ENCODE assay signal across 12 cellular contexts in the genomic region with DNA sequence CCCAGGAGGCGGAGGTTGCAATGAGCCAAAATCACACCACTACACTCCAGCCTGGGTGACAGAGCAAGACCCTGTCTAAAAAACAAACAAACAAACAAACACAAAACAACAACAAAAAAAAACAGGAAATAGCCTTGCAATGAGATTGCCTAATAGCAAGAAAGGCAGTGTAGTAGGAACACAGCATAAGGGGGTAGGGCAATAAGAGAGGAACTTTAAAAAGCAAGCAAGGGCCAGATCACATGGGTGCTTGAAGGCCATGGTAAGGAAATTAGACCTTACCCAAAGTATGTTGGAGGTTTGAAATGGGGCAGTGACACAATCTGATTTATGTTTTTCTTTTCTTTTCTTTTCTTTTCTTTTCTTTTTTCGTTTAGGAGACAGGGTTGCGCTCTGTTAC. TPM values are rescaled to one million over a fixed set of nuclear protein-coding genes. Genes with fewer than 3 reads are reported as not detected.
"Had no signal": no experiment of that assay in that cellular context is flagged by ENCODE, and none has a peak within 500 bp of the region (broad histone marks: within the 10 kb centered on the region; RNA-seq: fewer than 3 reads in every experiment).

No MANE protein-coding gene starts in this region.

- H3K27ac Mint-ChIP-seq: activated CD4-positive, alpha-beta memory T cell treated with anti-CD3 and anti-CD28 coated beads for 36 hours; activated CD4-positive, alpha-beta T cell treated with anti-CD3 and anti-CD28 coated beads for 36 hours; activated CD8-positive, alpha-beta memory T cell treated with anti-CD3 and anti-CD28 coated beads, Interleukin-2, amount 10 ng/mL, durations not matched to agents 7 days and 5 days; activated T-cell treated with anti-CD3 and anti-CD28 coated beads, Interleukin-2, amount 50 U/mL, for 24 hours; stimulated activated naive B cell treated with anti-CD40 and anti-IgM and Interleukin-4, amounts not matched to agents 10 μg/mL and 1 μg/mL and 100 μg/mL, for 72 hours; T-helper 17 cell had no signal

- H3K36me3 Mint-ChIP-seq: activated CD4-positive, alpha-beta memory T cell treated with anti-CD3 and anti-CD28 coated beads for 36 hours; activated CD8-positive, alpha-beta memory T cell treated with anti-CD3 and anti-CD28 coated beads, Interleukin-2, amount 10 ng/mL, durations not matched to agents 7 days and 5 days; stimulated activated naive B cell treated with anti-CD40 and anti-IgM and Interleukin-4, amounts not matched to agents 10 μg/mL and 1 μg/mL and 100 μg/mL, for 72 hours had no signal

- DNase-seq: activated CD4-positive, alpha-beta T cell treated with anti-CD3 and anti-CD28 coated beads for 36 hours; activated CD8-positive, alpha-beta memory T cell treated with anti-CD3 and anti-CD28 coated beads, Interleukin-2, amount 10 ng/mL, durations not matched to agents 7 days and 5 days; activated effector memory CD4-positive, alpha-beta T cell treated with Interleukin-2 at 50 U/mL for 16 hours; activated naive CD4-positive, alpha-beta T cell treated with anti-CD3 and anti-CD28 coated beads, Interleukin-2, amount 50 U/mL, for 16 hours; activated T-cell treated with anti-CD3 and anti-CD28 coated beads, Interleukin-2, amount 50 U/mL, for 24 hours; left ventricle myocardium superior; nephron progenitor cell; stimulated activated CD4-positive, alpha-beta T cell treated with anti-CD3 and anti-CD28 coated beads, Interleukin-4, amount 100 ng/mL, for 1 hour; stimulated activated naive B cell treated with anti-CD40 and anti-IgM and Interleukin-4, amounts not matched to agents 10 μg/mL and 1 μg/mL and 100 μg/mL, for 72 hours; T-helper 17 cell; uterus had no signal

- H3K27me3 Mint-ChIP-seq: T-helper 17 cell had no signal

- H3K9me3 Mint-ChIP-seq: activated CD4-positive, alpha-beta memory T cell treated with anti-CD3 and anti-CD28 coated beads for 36 hours; activated T-cell treated with anti-CD3 and anti-CD28 coated beads, Interleukin-2, amount 50 U/mL, for 24 hours; stimulated activated naive B cell treated with anti-CD40 and anti-IgM and Interleukin-4, amounts not matched to agents 10 μg/mL and 1 μg/mL and 100 μg/mL, for 72 hours had no signal

- H3K4me3 Mint-ChIP-seq: activated CD4-positive, alpha-beta memory T cell treated with anti-CD3 and anti-CD28 coated beads for 36 hours; activated CD4-positive, alpha-beta T cell treated with anti-CD3 and anti-CD28 coated beads for 36 hours; activated CD8-positive, alpha-beta memory T cell treated with anti-CD3 and anti-CD28 coated beads, Interleukin-2, amount 10 ng/mL, durations not matched to agents 7 days and 5 days; activated T-cell treated with anti-CD3 and anti-CD28 coated beads, Interleukin-2, amount 50 U/mL, for 24 hours; nephron progenitor cell; stimulated activated naive B cell treated with anti-CD40 and anti-IgM and Interleukin-4, amounts not matched to agents 10 μg/mL and 1 μg/mL and 100 μg/mL, for 72 hours; T-helper 17 cell had no signal

- H3K4me1 Mint-ChIP-seq: activated CD4-positive, alpha-beta T cell treated with anti-CD3 and anti-CD28 coated beads for 36 hours; activated CD8-positive, alpha-beta memory T cell treated with anti-CD3 and anti-CD28 coated beads, Interleukin-2, amount 10 ng/mL, durations not matched to agents 7 days and 5 days had no signal

RNA-seq across cellular contexts. Expression of a gene that starts 52.9 kb away (rescaled TPM):
- total RNA-seq: activated CD4-positive, alpha-beta memory T cell treated with anti-CD3 and anti-CD28 coated beads for 36 hours; activated CD4-positive, alpha-beta T cell treated with anti-CD3 and anti-CD28 coated beads for 36 hours; activated CD8-positive, alpha-beta memory T cell treated with anti-CD3 and anti-CD28 coated beads, Interleukin-2, amount 10 ng/mL, durations not matched to agents 7 days and 5 days had no signal
